23 cellular contexts compared by ENCODE assay signal in the genomic region with DNA sequence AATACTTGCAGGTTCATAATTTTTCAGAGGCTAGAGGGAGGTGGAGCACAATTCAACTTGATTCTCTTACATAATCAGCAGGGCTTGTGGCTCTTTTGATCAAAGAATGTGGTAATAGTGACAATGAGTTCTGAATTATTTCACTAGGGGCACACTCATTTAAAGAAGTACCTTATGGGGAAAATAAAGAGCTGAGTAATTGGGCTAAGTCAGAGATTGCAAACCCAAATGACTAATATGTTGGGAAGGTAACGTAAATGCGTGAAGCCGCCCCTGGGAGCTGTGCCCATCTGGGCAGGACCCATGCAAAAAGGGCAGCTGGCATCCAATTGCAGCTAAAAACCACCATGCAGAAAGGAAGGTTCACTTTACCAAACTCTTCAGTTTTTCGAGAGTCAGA. TPM values are rescaled to one million over a fixed set of nuclear protein-coding genes. Genes with fewer than 3 reads are reported as not detected.
A peak's percentile ranks its signal among the peaks of the same experiment; 100 is the strongest.
DNase-seq lines count a peak whose midpoint lies in the region; ATAC-seq, FAIRE-seq and TF ChIP-seq lines count a peak whose summit lies in the region.
"Had no signal": no experiment of that assay in that cellular context is flagged by ENCODE, and none has a peak within 500 bp of the region (broad histone marks: within the 10 kb centered on the region; RNA-seq: fewer than 3 reads in every experiment).

No MANE protein-coding gene starts in this region.

- no peak overlapping the region for H3K18ac ChIP-seq in IMR-90 (ENCODE audit: low read depth, low read length)

- H3K4me2 ChIP-seq in IMR-90 (ENCODE audit: low read depth, low read length) = no peak overlapping the region

- H2AK5ac ChIP-seq in IMR-90 (ENCODE audit: low read depth, low read length) = no peak overlapping the region

- peak; percentile 17 for TF ChIP-seq CTCF in AG09309 (IDR thresholded peaks at IDR 0.05; ENCODE audit: control insufficient read depth, insufficient read depth, low read depth, low read length, missing control alignments)
- TF ChIP-seq CTCF in IMR-90 (conservative IDR thresholded peaks at IDR 0.05; ENCODE audit: low read depth, low read length) = no peak
- peak; percentile 23 for TF ChIP-seq CTCF in fibroblast of the aortic adventitia (IDR thresholded peaks at IDR 0.05; ENCODE audit: insufficient read depth, low read length)

- CTCF ChIA-PET in IMR-90 (lab: Yijun Ruan, JAX) = interaction anchor here (0.6 to 1.1 kb wide), 3 partner anchors 9 to 28 kb away, joined by 3 to 4 read pairs (median 3); no protein-coding TSS in a partner anchor

- intact Hi-C loops in IMR-90 (cut with micrococcal nuclease) = loop anchor here (10.0 kb wide), 1 partner anchor 108 kb away; no protein-coding TSS in a partner anchor

- ATAC-seq in IMR-90 (ENCODE audit: low read depth) = no peak
- ATAC-seq: activated CD8-positive, alpha-beta memory T cell treated with anti-CD3 and anti-CD28 coated beads, Interleukin-2, amount 10 ng/mL, durations not matched to agents 7 days and 5 days; HCT116; lower lobe of right lung had no signal

- POLR2A ChIA-PET in IMR-90 (lab: Charles Lee; ENCODE audit: unreplicated experiment) = interaction anchor here (0.6 kb wide), 1 partner anchor 12 kb away, joined by 6 read pairs; no protein-coding TSS in a partner anchor

- no peaks in the 10 kb centered on the region for H3K36me3 ChIP-seq in IMR-90 (ENCODE audit: control insufficient read depth, insufficient read depth, low read length)
- H3K36me3 ChIP-seq: lower lobe of right lung, SJCRH30 had no signal

- no peak overlapping the region for H3K9ac ChIP-seq in IMR-90 (ENCODE audit: low read depth, low read length)

- H3K27me3 ChIP-seq in IMR-90 (ENCODE audit: control insufficient read depth, insufficient read depth, low read length) = no peaks in the 10 kb centered on the region
- H3K27me3 ChIP-seq: SJCRH30 had no signal

- no peak overlapping the region for H2BK5ac ChIP-seq in IMR-90 (ENCODE audit: low read depth, low read length, poor library complexity, severe bottlenecking)

- no peaks in the 10 kb centered on the region for H3K9me1 ChIP-seq in IMR-90 (ENCODE audit: insufficient read depth, low read length)

- H2BK120ac ChIP-seq in IMR-90 (ENCODE audit: low read depth, low read length) = no peak overlapping the region

- H2AK9ac ChIP-seq in IMR-90 (replicated peaks; ENCODE audit: low read depth, low read length, poor library complexity) = no peak overlapping the region

- in situ Hi-C loops in IMR-90 (cut with MboI; ENCODE audit: low sequenced_read_pairs) = no loop called here

- DNase-seq in AG09309 (ENCODE audit: low read depth) (peak; percentile 25), IMR-90 (peak; percentile 47), amniotic epithelial cell (ENCODE audit: low read depth) (peak; percentile 16), fibroblast of the aortic adventitia (ENCODE audit: low read depth) (peak; percentile 70), frontal cortex (ENCODE audit: low spot score in 2 of 2) (no peak), 8988T (no peak)
- DNase-seq in activated naive CD4-positive, alpha-beta T cell treated with Interleukin-2 at 50 U/mL for 16 hours = no peak
- DNase-seq in activated CD8-positive, alpha-beta memory T cell treated with anti-CD3 and anti-CD28 coated beads, Interleukin-2, amount 50 U/mL, for 48 hours = no peak
- DNase-seq: activated CD4-positive, alpha-beta T cell treated with anti-CD3 and anti-CD28 coated beads for 1 hour; activated CD8-positive, alpha-beta memory T cell treated with anti-CD3 and anti-CD28 coated beads, Interleukin-2, amount 10 ng/mL, durations not matched to agents 7 days and 5 days; Caco-2; head of caudate nucleus; lower lobe of right lung; naive B cell; NCI-H2029; NCI-H510A treated with DMSO at 0.1 percent for 48 hours; SJCRH30; stimulated activated CD4-positive, alpha-beta T cell treated with anti-CD3 and anti-CD28 coated beads, Interleukin-4, amount 100 ng/mL, for 4 hours; stimulated activated CD8-positive, alpha-beta memory T cell treated with anti-CD3 and anti-CD28 coated beads, Interleukin-4, amount 100 ng/mL, for 48 hours had no signal

- no peaks in the 10 kb centered on the region for H3K9me3 ChIP-seq in IMR-90 (ENCODE audit: control insufficient read depth, insufficient read depth, low read length)
- H3K9me3 ChIP-seq: Caco-2, lower lobe of right lung, SJCRH30 had no signal

- H3K4me3 ChIP-seq in AG09309 (ENCODE audit: control insufficient read depth, low read depth, low read length) = no peak overlapping the region
- H3K4me3 ChIP-seq in IMR-90 (ENCODE audit: insufficient read depth, low read depth, low read length) = no peak overlapping the region
- H3K4me3 ChIP-seq in fibroblast of the aortic adventitia (ENCODE audit: low read depth, low read length) = no peak overlapping the region
- H3K4me3 ChIP-seq: coronary artery, lower lobe of right lung, SJCRH30, skin epidermis had no signal

- dilution Hi-C loops in IMR-90 (cut with HindIII; ENCODE audit: low sequenced_read_pairs, unreplicated experiment) = no loop called here

- no peak for FAIRE-seq in frontal cortex (lab: Jason Lieb, UNC)
- FAIRE-seq: endothelial cell of umbilical vein had no signal

- H3K27ac ChIP-seq in IMR-90 (ENCODE audit: insufficient read depth, low read length) = no peak overlapping the region
- H3K27ac ChIP-seq: coronary artery, lower lobe of right lung, SJCRH30, skin epidermis had no signal

- no peak overlapping the region for H3K23ac ChIP-seq in IMR-90 (ENCODE audit: low read depth, low read length)

- no peak overlapping the region for H4K8ac ChIP-seq in IMR-90 (ENCODE audit: low read depth in 2 of 2, low read length in 2 of 2)

- peaks cover 4% of the 10 kb centered on the region; the same call in 1 of the 2 replicates for H3K4me1 ChIP-seq in IMR-90 (ENCODE audit: control insufficient read depth, insufficient read depth, low read length)
- H3K4me1 ChIP-seq: lower lobe of right lung, SJCRH30 had no signal

- TF ChIP-seq POLR2A in IMR-90 (IDR thresholded peaks at IDR 0.05; ENCODE audit: low read depth, low read length) = no peak

- H3K56ac ChIP-seq in IMR-90 (ENCODE audit: extremely low read depth, insufficient read depth, low read length) = no peak overlapping the region

- H2AFZ ChIP-seq in IMR-90 (replicated peaks; ENCODE audit: low read length, poor library complexity) = no peak overlapping the region

- BruUV-seq in IMR-90 (replicated peaks; lab: Mats Ljungman, UMichigan) = no TSS peak

- TF ChIP-seq RAD21 in IMR-90 (IDR thresholded peaks at IDR 0.05; ENCODE audit: low read length) = no peak

- no peak overlapping the region for H2BK15ac ChIP-seq in IMR-90 (ENCODE audit: low read depth, low read length)

- no peaks in the 10 kb centered on the region for H3K79me1 ChIP-seq in IMR-90 (ENCODE audit: low read depth in 1 of 2, low read length in 2 of 2)

- H4K20me1 ChIP-seq in IMR-90 (ENCODE audit: insufficient read depth, low read length) = no peaks in the 10 kb centered on the region

- H3K4ac ChIP-seq in IMR-90 (ENCODE audit: low read depth, low read length) = no peak overlapping the region

- no peak overlapping the region for H4K5ac ChIP-seq in IMR-90 (ENCODE audit: low read depth, low read length)

- H4K91ac ChIP-seq in IMR-90 (ENCODE audit: insufficient read depth, low read depth, low read length) = no peak overlapping the region

- no peak overlapping the region for H3K14ac ChIP-seq in IMR-90 (replicated peaks; ENCODE audit: low read depth, low read length)

- no peak overlapping the region for H2BK20ac ChIP-seq in IMR-90 (ENCODE audit: low read depth, low read length)

- 40% methylated on average over 1 of the region's 4 CpGs; no CpG with 5 or more reads in 1 of the 2 experiments for WGBS in IMR-90 (ENCODE audit: extremely low coverage in 2 of 2, insufficient read length in 1 of 2), 2 experiments

TF ChIP-seq in IMR-90, 13 proteins besides CTCF, POLR2A, EP300 and RAD21:
- no peak for TF ChIP-seq SMC3 (IDR thresholded peaks at IDR 0.05; ENCODE audit: low read depth, low read length)
- TF ChIP-seq, protein P1, sequence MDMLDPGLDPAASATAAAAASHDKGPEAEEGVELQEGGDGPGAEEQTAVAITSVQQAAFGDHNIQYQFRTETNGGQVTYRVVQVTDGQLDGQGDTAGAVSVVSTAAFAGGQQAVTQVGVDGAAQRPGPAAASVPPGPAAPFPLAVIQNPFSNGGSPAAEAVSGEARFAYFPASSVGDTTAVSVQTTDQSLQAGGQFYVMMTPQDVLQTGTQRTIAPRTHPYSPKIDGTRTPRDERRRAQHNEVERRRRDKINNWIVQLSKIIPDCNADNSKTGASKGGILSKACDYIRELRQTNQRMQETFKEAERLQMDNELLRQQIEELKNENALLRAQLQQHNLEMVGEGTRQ (IDR thresholded peaks at IDR 0.05; ENCODE audit: low read depth, low read length) = no peak
- TF ChIP-seq CHD1 (IDR thresholded peaks at IDR 0.05; ENCODE audit: low read depth, low read length) = no peak
- TF ChIP-seq MAZ (IDR thresholded peaks at IDR 0.05; ENCODE audit: borderline replicate concordance, low read depth, low read length) = no peak
- TF ChIP-seq RFX5 (IDR thresholded peaks at IDR 0.05; ENCODE audit: low read depth, low read length) = no peak
- TF ChIP-seq BHLHE40 (IDR thresholded peaks at IDR 0.05; ENCODE audit: low read depth, low read length) = no peak
- TF ChIP-seq RCOR1 (IDR thresholded peaks at IDR 0.05; ENCODE audit: insufficient replicate concordance, low read length) = no peak
- no peak for TF ChIP-seq NFE2L2 (IDR thresholded peaks at IDR 0.05; ENCODE audit: low read depth, low read length)
- no peak for TF ChIP-seq FOS (IDR thresholded peaks at IDR 0.05; ENCODE audit: low read depth, low read length)
- TF ChIP-seq, protein P2, sequence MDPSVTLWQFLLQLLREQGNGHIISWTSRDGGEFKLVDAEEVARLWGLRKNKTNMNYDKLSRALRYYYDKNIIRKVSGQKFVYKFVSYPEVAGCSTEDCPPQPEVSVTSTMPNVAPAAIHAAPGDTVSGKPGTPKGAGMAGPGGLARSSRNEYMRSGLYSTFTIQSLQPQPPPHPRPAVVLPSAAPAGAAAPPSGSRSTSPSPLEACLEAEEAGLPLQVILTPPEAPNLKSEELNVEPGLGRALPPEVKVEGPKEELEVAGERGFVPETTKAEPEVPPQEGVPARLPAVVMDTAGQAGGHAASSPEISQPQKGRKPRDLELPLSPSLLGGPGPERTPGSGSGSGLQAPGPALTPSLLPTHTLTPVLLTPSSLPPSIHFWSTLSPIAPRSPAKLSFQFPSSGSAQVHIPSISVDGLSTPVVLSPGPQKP (IDR thresholded peaks at IDR 0.05; ENCODE audit: borderline replicate concordance, low read depth, low read length) = no peak
- no peak for TF ChIP-seq MXI1 (IDR thresholded peaks at IDR 0.05; ENCODE audit: borderline replicate concordance, low read depth, low read length)
TF ChIP-seq in IMR-90: peak in this region for 0.

RNA-seq across cellular contexts. Expression of a gene that starts 35.3 kb away (rescaled TPM):
- total RNA-seq in IMR-90 (2012; rRNA removed) (3.9 and 5.3 TPM in 2 replicates), fibroblast of the aortic adventitia (ENCODE audit: low replicate concordance) (1.7 and 4.4 TPM in 2 replicates), frontal cortex (9.0 TPM)
- polyA plus RNA-seq in IMR-90 (2012; rRNA removed) = 2.3 and 2.7 TPM in 2 replicates
- 0.97 and 1.5 TPM in 2 replicates for polyA plus RNA-seq in IMR-90 (2012; cell fraction: cytosol; rRNA removed)
- polyA plus RNA-seq in IMR-90 (2012; cell fraction: nucleus; rRNA removed; ENCODE audit: low replicate concordance) = 1.2 and 3.6 TPM in 2 replicates
- total RNA-seq: activated CD8-positive, alpha-beta memory T cell treated with anti-CD3 and anti-CD28 coated beads, Interleukin-2, amount 10 ng/mL, durations not matched to agents 7 days and 5 days; SJCRH30 had no signal

Comparison
In these comparisons a context has a peak if more than half of its experiments do, and no peak if none do; other contexts are left out.
1. DNase-seq: peak in AG09309 (single experiment), IMR-90 (single experiment), amniotic epithelial cell (single experiment) and fibroblast of the aortic adventitia (single experiment); none in activated naive CD4-positive, alpha-beta T cell treated with Interleukin-2 at 50 U/mL for 16 hours (single experiment), activated CD8-positive, alpha-beta memory T cell treated with anti-CD3 and anti-CD28 coated beads, Interleukin-2, amount 50 U/mL, for 48 hours (single experiment), frontal cortex (0 of 2) and 8988T (single experiment).